ENCODE assay signal across 27 cellular contexts in the genomic region with DNA sequence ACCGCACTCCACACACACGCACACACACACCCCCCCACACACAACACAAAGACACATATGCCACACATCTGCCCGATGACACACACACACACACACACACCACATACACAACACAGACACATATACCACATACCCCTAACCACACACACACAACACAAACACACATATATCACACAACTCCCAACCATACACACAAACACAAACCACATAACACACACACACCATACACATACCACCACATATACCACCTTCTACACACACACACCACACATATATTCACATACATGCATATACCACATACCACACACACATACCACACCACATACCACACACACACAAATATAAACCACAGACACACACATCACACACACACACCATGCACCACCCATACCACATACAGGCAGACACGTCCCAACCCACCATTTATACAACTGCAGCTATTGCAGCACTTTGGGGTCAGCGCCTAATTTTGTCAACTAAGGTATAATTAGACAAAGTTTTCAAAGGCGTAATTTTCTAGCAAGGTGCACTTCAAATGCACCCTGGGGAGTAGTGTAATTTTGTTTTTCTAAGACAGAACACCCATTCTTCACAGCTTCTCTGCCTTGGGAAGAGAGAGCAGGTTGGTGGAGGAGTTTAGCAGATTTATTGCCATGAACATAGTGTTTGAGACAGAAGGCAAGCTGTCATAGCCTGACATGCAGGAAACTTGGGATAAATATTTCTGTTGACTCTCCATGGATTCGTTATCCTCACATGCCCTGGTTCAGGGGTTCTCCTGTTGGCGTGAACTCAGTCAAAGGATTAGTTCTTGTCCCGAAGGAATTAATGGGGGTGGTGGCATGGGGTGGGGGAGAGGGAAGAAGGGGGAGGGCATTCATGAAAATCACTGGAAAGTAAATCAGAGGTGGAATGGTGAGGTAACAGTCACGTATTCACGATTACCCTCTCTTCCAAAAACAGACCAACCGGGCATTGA.
A peak's percentile ranks its signal among the peaks of the same experiment; 100 is the strongest.
DNase-seq lines count a peak whose midpoint lies in the region; ATAC-seq lines count a peak whose summit lies in the region.
"Had no signal": no experiment of that assay in that cellular context is flagged by ENCODE, and none has a peak within 500 bp of the region (broad histone marks: within the 10 kb centered on the region; RNA-seq: fewer than 3 reads in every experiment).

No MANE protein-coding gene starts in this region.

- peak overlapping the region; percentile 57 to 83 for H2BK12ac ChIP-seq in mesenchymal stem cell (ENCODE audit: low read length in 2 of 2)

- no peaks in the 10 kb centered on the region for H3K9me3 Mint-ChIP-seq in stimulated activated memory B cell treated with anti-CD40 and anti-IgM and Interleukin-4, amounts not matched to agents 10 μg/mL and 1 μg/mL and 100 μg/mL, for 72 hours
- H3K9me3 Mint-ChIP-seq: activated CD4-positive, alpha-beta T cell treated with anti-CD3 and anti-CD28 coated beads, Interleukin-2, amount 10 ng/mL, durations not matched to agents 7 days and 5 days; activated T-cell treated with anti-CD3 and anti-CD28 coated beads, Interleukin-2, amount 50 U/mL, for 24 hours; CD4-positive, alpha-beta T cell; central memory CD8-positive, alpha-beta T cell; effector memory CD8-positive, alpha-beta T cell; H9; stimulated activated naive CD8-positive, alpha-beta T cell treated with anti-CD3 and anti-CD28 coated beads, Interleukin-15, amount 100 ng/mL, for 72 hours had no signal

- peak overlapping the region; percentile 41 to 70 for H3K18ac ChIP-seq in mesenchymal stem cell (ENCODE audit: low read depth in 1 of 2, low read length in 2 of 2)

- no peaks in the 10 kb centered on the region for H3K27me3 ChIP-seq in mesenchymal stem cell (ENCODE audit: control insufficient read depth in 1 of 2, insufficient read depth in 1 of 2, low read length in 2 of 2)
- H3K27me3 ChIP-seq: spleen, vagina had no signal

- H3K4me2 ChIP-seq in mesenchymal stem cell (ENCODE audit: low read length, poor library complexity, severe bottlenecking), result no peak overlapping the region

- H2BK5ac ChIP-seq in mesenchymal stem cell (ENCODE audit: low read depth, low read length, poor library complexity, severe bottlenecking), result no peak overlapping the region

- no peak overlapping the region for H2AK5ac ChIP-seq in mesenchymal stem cell (ENCODE audit: low read length, severe bottlenecking)

- DNase-seq in NCI-H1436 (lab: John Stamatoyannopoulos, UW), result peak; percentile 14
- no peak for DNase-seq in NCI-H1436 treated with DMSO at 0.1 percent for 48 hours (lab: John Stamatoyannopoulos, UW)
- DNase-seq in COR-L47 (lab: John Stamatoyannopoulos, UW), result peak; percentile 53
- peak; percentile 79 for DNase-seq in NCI-H2227 treated with DMSO at 0.1 percent for 48 hours (lab: John Stamatoyannopoulos, UW)
- no peak for DNase-seq in mesenchymal stem cell
- DNase-seq in stimulated activated naive CD8-positive, alpha-beta T cell treated with anti-CD3 and anti-CD28 coated beads, Interleukin-15, Interleukin-2, amounts not matched to agents 100 U/mL and 50 U/mL, for 24 hours, result no peak
- DNase-seq: activated CD4-positive, alpha-beta T cell treated with anti-CD3 and anti-CD28 coated beads, Interleukin-2, amount 10 ng/mL, durations not matched to agents 7 days and 5 days; activated gamma-delta T cell; activated T-cell treated with anti-CD3 and anti-CD28 coated beads, Interleukin-2, amount 50 U/mL, for 24 hours; CD4-positive, alpha-beta T cell; effector memory CD8-positive, alpha-beta T cell; erythroblast; H9; mesendoderm; NCI-H187; NCI-H526 treated with DMSO at 0.1 percent for 48 hours; posterior cingulate gyrus; right cardiac atrium; spleen; stimulated activated CD4-positive, alpha-beta T cell treated with anti-CD3 and anti-CD28 coated beads, Interleukin-2, amount 100 ng/mL, for 24 hours; stimulated activated naive CD8-positive, alpha-beta T cell treated with anti-CD3 and anti-CD28 coated beads, Interleukin-15, amount 100 ng/mL, for 72 hours; T1000 had no signal

- ATAC-seq in GM21528 (IDR thresholded peaks at IDR 0.05; ENCODE audit: low FRiP score, unreplicated experiment), result no peak
- no peak for ATAC-seq in stimulated activated naive CD8-positive, alpha-beta T cell treated with anti-CD3 and anti-CD28 coated beads, Interleukin-15, Interleukin-2, amounts not matched to agents 100 U/mL and 50 U/mL, for 24 hours
- ATAC-seq in stimulated activated memory B cell treated with anti-CD40 and anti-IgM and Interleukin-4, amounts not matched to agents 10 μg/mL and 1 μg/mL and 100 μg/mL, for 72 hours, result no peak
- ATAC-seq: effector memory CD8-positive, alpha-beta T cell; right cardiac atrium; stimulated activated naive CD8-positive, alpha-beta T cell treated with anti-CD3 and anti-CD28 coated beads, Interleukin-15, amount 100 ng/mL, for 72 hours had no signal

- no peak overlapping the region for H3K27ac Mint-ChIP-seq in stimulated activated memory B cell treated with anti-CD40 and anti-IgM and Interleukin-4, amounts not matched to agents 10 μg/mL and 1 μg/mL and 100 μg/mL, for 72 hours
- H3K27ac Mint-ChIP-seq: activated CD4-positive, alpha-beta T cell treated with anti-CD3 and anti-CD28 coated beads, Interleukin-2, amount 10 ng/mL, durations not matched to agents 7 days and 5 days; activated T-cell treated with anti-CD3 and anti-CD28 coated beads, Interleukin-2, amount 50 U/mL, for 24 hours; CD4-positive, alpha-beta T cell; effector memory CD8-positive, alpha-beta T cell; H9 had no signal

- H3K4me1 ChIP-seq in mesenchymal stem cell (ENCODE audit: control insufficient read depth, insufficient read depth, low read depth, low read length), result no peaks in the 10 kb centered on the region
- H3K4me1 ChIP-seq: spleen, vagina had no signal

- no peaks in the 10 kb centered on the region for H3K36me3 Mint-ChIP-seq in stimulated activated memory B cell treated with anti-CD40 and anti-IgM and Interleukin-4, amounts not matched to agents 10 μg/mL and 1 μg/mL and 100 μg/mL, for 72 hours

- H3K14ac ChIP-seq in mesenchymal stem cell (ENCODE audit: low read length in 2 of 2), result peak overlapping the region in 1 of 2 experiments; percentile 55

- peak overlapping the region in 1 of 2 experiments; percentile 61 for H3K4ac ChIP-seq in mesenchymal stem cell (ENCODE audit: low read depth in 1 of 2, low read length in 2 of 2)

- H3K79me1 ChIP-seq in mesenchymal stem cell (replicated peaks; ENCODE audit: low read length, poor library complexity, severe bottlenecking), result no peaks in the 10 kb centered on the region

- H3K23ac ChIP-seq in mesenchymal stem cell (ENCODE audit: low read length in 2 of 2), result no peak overlapping the region

- H4K91ac ChIP-seq in mesenchymal stem cell (ENCODE audit: low read length), result peak overlapping the region; percentile 87

- WGBS in mesenchymal stem cell, result 97% methylated on average over 9 of the region's 12 CpGs

- no peak overlapping the region for H3K9ac ChIP-seq in mesenchymal stem cell (ENCODE audit: low read length)

- H3K9me3 ChIP-seq in mesenchymal stem cell (ENCODE audit: control insufficient read depth, low read length), result no peaks in the 10 kb centered on the region
- H3K9me3 ChIP-seq: spleen, thoracic aorta, vagina had no signal

- H2BK120ac ChIP-seq in mesenchymal stem cell (ENCODE audit: low read depth, low read length), result peak overlapping the region; percentile 61

- peak overlapping the region; percentile 60 for H4K8ac ChIP-seq in mesenchymal stem cell (ENCODE audit: low read length)

- H3K4me3 Mint-ChIP-seq in stimulated activated memory B cell treated with anti-CD40 and anti-IgM and Interleukin-4, amounts not matched to agents 10 μg/mL and 1 μg/mL and 100 μg/mL, for 72 hours, result no peak overlapping the region
- H3K4me3 Mint-ChIP-seq: activated CD4-positive, alpha-beta T cell treated with anti-CD3 and anti-CD28 coated beads, Interleukin-2, amount 10 ng/mL, durations not matched to agents 7 days and 5 days; activated T-cell treated with anti-CD3 and anti-CD28 coated beads, Interleukin-2, amount 50 U/mL, for 24 hours; CD4-positive, alpha-beta T cell; central memory CD8-positive, alpha-beta T cell; effector memory CD8-positive, alpha-beta T cell; H9; stimulated activated naive CD8-positive, alpha-beta T cell treated with anti-CD3 and anti-CD28 coated beads, Interleukin-15, amount 100 ng/mL, for 72 hours had no signal

- no peak overlapping the region for H3K27ac ChIP-seq in mesenchymal stem cell (ENCODE audit: low read length, poor library complexity, severe bottlenecking)
- H3K27ac ChIP-seq: spleen, thoracic aorta, vagina had no signal

- no peak overlapping the region for H2AFZ ChIP-seq in mesenchymal stem cell (ENCODE audit: low read depth, low read length)

- H3K27me3 Mint-ChIP-seq in stimulated activated memory B cell treated with anti-CD40 and anti-IgM and Interleukin-4, amounts not matched to agents 10 μg/mL and 1 μg/mL and 100 μg/mL, for 72 hours, result no peaks in the 10 kb centered on the region
- H3K27me3 Mint-ChIP-seq: CD4-positive, alpha-beta T cell had no signal

- no peaks in the 10 kb centered on the region for H3K4me1 Mint-ChIP-seq in stimulated activated memory B cell treated with anti-CD40 and anti-IgM and Interleukin-4, amounts not matched to agents 10 μg/mL and 1 μg/mL and 100 μg/mL, for 72 hours

- H2BK15ac ChIP-seq in mesenchymal stem cell (ENCODE audit: low read depth, poor library complexity, severe bottlenecking), result peak overlapping the region; percentile 52

- H3K4me3 ChIP-seq in mesenchymal stem cell (ENCODE audit: insufficient read depth in 1 of 2, low read depth in 1 of 2, low read length in 2 of 2), result no peak overlapping the region
- H3K4me3 ChIP-seq: spleen, thoracic aorta, vagina had no signal

- no peaks in the 10 kb centered on the region for H3K36me3 ChIP-seq in mesenchymal stem cell (ENCODE audit: control insufficient read depth in 1 of 2, insufficient read depth in 2 of 2, low read depth in 1 of 2, low read length in 2 of 2)
- H3K36me3 ChIP-seq: spleen, thoracic aorta, vagina had no signal

Comparison
In these comparisons a context has a peak if more than half of its experiments do, and no peak if none do; other contexts are left out.
1. DNase-seq: peak in NCI-H1436 (single experiment), COR-L47 (single experiment) and NCI-H2227 treated with DMSO at 0.1 percent for 48 hours (single experiment); none in NCI-H1436 treated with DMSO at 0.1 percent for 48 hours (single experiment), mesenchymal stem cell (single experiment) and stimulated activated naive CD8-positive, alpha-beta T cell treated with anti-CD3 and anti-CD28 coated beads, Interleukin-15, Interleukin-2, amounts not matched to agents 100 U/mL and 50 U/mL, for 24 hours (single experiment).